1 cellular context compared by ENCODE assay signal in the genomic region with DNA sequence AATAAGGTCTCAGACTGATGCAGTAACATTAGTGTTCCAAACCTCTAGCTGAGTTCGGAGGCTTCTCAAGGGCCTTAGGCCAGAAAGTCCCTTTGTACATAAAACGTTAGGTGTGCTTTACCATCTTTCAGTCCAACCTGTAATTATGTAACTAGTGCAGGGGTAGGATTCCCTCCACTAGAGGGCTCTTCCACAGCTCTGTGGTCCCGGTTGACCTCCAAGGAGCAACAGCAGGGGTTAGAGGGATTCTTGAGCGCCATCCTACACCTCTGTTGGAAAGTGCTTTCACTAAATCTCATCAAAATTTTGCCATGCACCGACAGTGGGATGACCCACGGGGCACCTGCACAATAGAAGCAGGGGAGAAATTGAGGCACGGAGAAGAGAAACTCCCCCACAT.
TF ChIP-seq lines count a peak whose summit lies in the region.

No MANE protein-coding gene starts in this region.

TF ChIP-seq in HepG2, 621 proteins besides CTCF, POLR2A, EP300 and RAD21 (continued from another document):
- peak; percentile 51; the same call in 1 of the 2 replicates for TF ChIP-seq ATF2 (CRISPR knock-in tag; IDR thresholded peaks at IDR 0.05)
- peak; percentile 100 for TF ChIP-seq TEAD3 (CRISPR knock-in tag; optimal IDR thresholded peaks at IDR 0.05; ENCODE audit: borderline replicate concordance)
- TF ChIP-seq ELF3 (CRISPR knock-in tag; IDR thresholded peaks at IDR 0.05): 0 out of 2 replicates have a peak, but pooled peaks have one; percentile 23
- no peak for TF ChIP-seq SRSF4 (IDR thresholded peaks at IDR 0.05; ENCODE audit: low read depth, low read length, poor library complexity, severe bottlenecking)
- TF ChIP-seq, protein P1, sequence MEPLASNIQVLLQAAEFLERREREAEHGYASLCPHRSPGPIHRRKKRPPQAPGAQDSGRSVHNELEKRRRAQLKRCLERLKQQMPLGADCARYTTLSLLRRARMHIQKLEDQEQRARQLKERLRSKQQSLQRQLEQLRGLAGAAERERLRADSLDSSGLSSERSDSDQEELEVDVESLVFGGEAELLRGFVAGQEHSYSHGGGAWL (CRISPR knock-in tag; IDR thresholded peaks at IDR 0.05): no peak
- TF ChIP-seq MXI1 (IDR thresholded peaks at IDR 0.05; ENCODE audit: borderline replicate concordance, low read depth, low read length): no peak
- no peak for TF ChIP-seq NR2F1 (CRISPR knock-in tag; IDR thresholded peaks at IDR 0.05)
- TF ChIP-seq ZNF282 (IDR thresholded peaks at IDR 0.05; ENCODE audit: partially characterized antibody): no peak
- TF ChIP-seq, protein P2, sequence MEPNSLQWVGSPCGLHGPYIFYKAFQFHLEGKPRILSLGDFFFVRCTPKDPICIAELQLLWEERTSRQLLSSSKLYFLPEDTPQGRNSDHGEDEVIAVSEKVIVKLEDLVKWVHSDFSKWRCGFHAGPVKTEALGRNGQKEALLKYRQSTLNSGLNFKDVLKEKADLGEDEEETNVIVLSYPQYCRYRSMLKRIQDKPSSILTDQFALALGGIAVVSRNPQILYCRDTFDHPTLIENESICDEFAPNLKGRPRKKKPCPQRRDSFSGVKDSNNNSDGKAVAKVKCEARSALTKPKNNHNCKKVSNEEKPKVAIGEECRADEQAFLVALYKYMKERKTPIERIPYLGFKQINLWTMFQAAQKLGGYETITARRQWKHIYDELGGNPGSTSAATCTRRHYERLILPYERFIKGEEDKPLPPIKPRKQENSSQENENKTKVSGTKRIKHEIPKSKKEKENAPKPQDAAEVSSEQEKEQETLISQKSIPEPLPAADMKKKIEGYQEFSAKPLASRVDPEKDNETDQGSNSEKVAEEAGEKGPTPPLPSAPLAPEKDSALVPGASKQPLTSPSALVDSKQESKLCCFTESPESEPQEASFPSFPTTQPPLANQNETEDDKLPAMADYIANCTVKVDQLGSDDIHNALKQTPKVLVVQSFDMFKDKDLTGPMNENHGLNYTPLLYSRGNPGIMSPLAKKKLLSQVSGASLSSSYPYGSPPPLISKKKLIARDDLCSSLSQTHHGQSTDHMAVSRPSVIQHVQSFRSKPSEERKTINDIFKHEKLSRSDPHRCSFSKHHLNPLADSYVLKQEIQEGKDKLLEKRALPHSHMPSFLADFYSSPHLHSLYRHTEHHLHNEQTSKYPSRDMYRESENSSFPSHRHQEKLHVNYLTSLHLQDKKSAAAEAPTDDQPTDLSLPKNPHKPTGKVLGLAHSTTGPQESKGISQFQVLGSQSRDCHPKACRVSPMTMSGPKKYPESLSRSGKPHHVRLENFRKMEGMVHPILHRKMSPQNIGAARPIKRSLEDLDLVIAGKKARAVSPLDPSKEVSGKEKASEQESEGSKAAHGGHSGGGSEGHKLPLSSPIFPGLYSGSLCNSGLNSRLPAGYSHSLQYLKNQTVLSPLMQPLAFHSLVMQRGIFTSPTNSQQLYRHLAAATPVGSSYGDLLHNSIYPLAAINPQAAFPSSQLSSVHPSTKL (CRISPR knock-in tag; IDR thresholded peaks at IDR 0.05): 0 out of 2 replicates have a peak, but pooled peaks have one; percentile 25
- no peak for TF ChIP-seq ZZZ3 (CRISPR knock-in tag; IDR thresholded peaks at IDR 0.05; ENCODE audit: borderline replicate concordance)
- TF ChIP-seq XRCC5 (optimal IDR thresholded peaks at IDR 0.05; ENCODE audit: low read length): peak; percentile 88
- TF ChIP-seq ZNF557 (CRISPR knock-in tag; IDR thresholded peaks at IDR 0.05): 0 out of 2 replicates have a peak, but pooled peaks have one; percentile 41
- peak; percentile 74 for TF ChIP-seq SMC3 (IDR thresholded peaks at IDR 0.05; ENCODE audit: low read length)
- TF ChIP-seq, protein P3, sequence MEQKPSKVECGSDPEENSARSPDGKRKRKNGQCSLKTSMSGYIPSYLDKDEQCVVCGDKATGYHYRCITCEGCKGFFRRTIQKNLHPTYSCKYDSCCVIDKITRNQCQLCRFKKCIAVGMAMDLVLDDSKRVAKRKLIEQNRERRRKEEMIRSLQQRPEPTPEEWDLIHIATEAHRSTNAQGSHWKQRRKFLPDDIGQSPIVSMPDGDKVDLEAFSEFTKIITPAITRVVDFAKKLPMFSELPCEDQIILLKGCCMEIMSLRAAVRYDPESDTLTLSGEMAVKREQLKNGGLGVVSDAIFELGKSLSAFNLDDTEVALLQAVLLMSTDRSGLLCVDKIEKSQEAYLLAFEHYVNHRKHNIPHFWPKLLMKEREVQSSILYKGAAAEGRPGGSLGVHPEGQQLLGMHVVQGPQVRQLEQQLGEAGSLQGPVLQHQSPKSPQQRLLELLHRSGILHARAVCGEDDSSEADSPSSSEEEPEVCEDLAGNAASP (CRISPR knock-in tag; IDR thresholded peaks at IDR 0.05; ENCODE audit: borderline replicate concordance): peak; percentile 68; the same call in 1 of the 2 replicates
- TF ChIP-seq RXRB (CRISPR knock-in tag; IDR thresholded peaks at IDR 0.05; ENCODE audit: borderline replicate concordance): 0 out of 2 replicates have a peak, but pooled peaks have one; percentile 35
- no peak for TF ChIP-seq MXD4 (CRISPR knock-in tag; IDR thresholded peaks at IDR 0.05)
- TF ChIP-seq TEAD2 (CRISPR knock-in tag; IDR thresholded peaks at IDR 0.05): 0 out of 2 replicates have a peak, but pooled peaks have one; percentile 26
- 0 out of 2 replicates have a peak, but pooled peaks have one; percentile 19 for TF ChIP-seq SIX1 (CRISPR knock-in tag; IDR thresholded peaks at IDR 0.05; ENCODE audit: borderline replicate concordance)
- TF ChIP-seq ZNF713 (CRISPR knock-in tag; IDR thresholded peaks at IDR 0.05): no peak
- TF ChIP-seq PHF20 (CRISPR knock-in tag; IDR thresholded peaks at IDR 0.05): no peak
- no peak for TF ChIP-seq FIP1L1 (IDR thresholded peaks at IDR 0.05; ENCODE audit: borderline replicate concordance, insufficient read depth, low read depth, low read length)
- TF ChIP-seq MED1 (CRISPR knock-in tag; IDR thresholded peaks at IDR 0.05): 0 out of 2 replicates have a peak, but pooled peaks have one; percentile 13
- no peak for TF ChIP-seq ZNF770 (CRISPR knock-in tag; IDR thresholded peaks at IDR 0.05)
- TF ChIP-seq THAP11 (CRISPR knock-in tag; IDR thresholded peaks at IDR 0.05): 0 out of 2 replicates have a peak, but pooled peaks have one; percentile 17
- TF ChIP-seq ZNF589 (CRISPR knock-in tag; conservative IDR thresholded peaks at IDR 0.05): no peak
- peak; percentile 52; the same call in 1 of the 2 replicates for TF ChIP-seq ZNF256 (CRISPR knock-in tag; conservative IDR thresholded peaks at IDR 0.05)
- TF ChIP-seq DNMT3B (CRISPR knock-in tag; conservative IDR thresholded peaks at IDR 0.05): no peak
- TF ChIP-seq MYNN (CRISPR knock-in tag; IDR thresholded peaks at IDR 0.05; ENCODE audit: low read depth): no peak
- peak; percentile 66 for TF ChIP-seq STAG1 (CRISPR knock-in tag; IDR thresholded peaks at IDR 0.05)
- no peak for TF ChIP-seq ATF3 (CRISPR knock-in tag; IDR thresholded peaks at IDR 0.05)
- no peak for TF ChIP-seq ZMYM2 (CRISPR knock-in tag; IDR thresholded peaks at IDR 0.05)
- TF ChIP-seq STAT5B (CRISPR knock-in tag; IDR thresholded peaks at IDR 0.05): no peak
- no peak for TF ChIP-seq SOX13 (IDR thresholded peaks at IDR 0.05)
- 0 out of 4 replicates have a peak, but pooled peaks of 1 of the 2 experiments have one; percentile 8 for TF ChIP-seq SOX13 (CRISPR knock-in tag; conservative IDR thresholded peaks at IDR 0.05 in 1 of 2, IDR thresholded peaks at IDR 0.05 in 1 of 2)
- TF ChIP-seq MIER2 (CRISPR knock-in tag; IDR thresholded peaks at IDR 0.05): 0 out of 2 replicates have a peak, but pooled peaks have one; percentile 26
- TF ChIP-seq KDM5A (IDR thresholded peaks at IDR 0.05; ENCODE audit: borderline replicate concordance, low read length): no peak
- peak; percentile 34; the same call in 1 of the 2 replicates for TF ChIP-seq MEIS2 (CRISPR knock-in tag; IDR thresholded peaks at IDR 0.05)
- no peak for TF ChIP-seq NR2F6 (IDR thresholded peaks at IDR 0.05)
- 0 out of 2 replicates have a peak, but pooled peaks have one; percentile 22 for TF ChIP-seq NR2F6 (CRISPR knock-in tag; IDR thresholded peaks at IDR 0.05)
- TF ChIP-seq ZNF614 (CRISPR knock-in tag; IDR thresholded peaks at IDR 0.05; ENCODE audit: borderline replicate concordance): peak; percentile 40; the same call in 1 of the 2 replicates
